ENCODE assay signal across 20 cellular contexts in the genomic region with DNA sequence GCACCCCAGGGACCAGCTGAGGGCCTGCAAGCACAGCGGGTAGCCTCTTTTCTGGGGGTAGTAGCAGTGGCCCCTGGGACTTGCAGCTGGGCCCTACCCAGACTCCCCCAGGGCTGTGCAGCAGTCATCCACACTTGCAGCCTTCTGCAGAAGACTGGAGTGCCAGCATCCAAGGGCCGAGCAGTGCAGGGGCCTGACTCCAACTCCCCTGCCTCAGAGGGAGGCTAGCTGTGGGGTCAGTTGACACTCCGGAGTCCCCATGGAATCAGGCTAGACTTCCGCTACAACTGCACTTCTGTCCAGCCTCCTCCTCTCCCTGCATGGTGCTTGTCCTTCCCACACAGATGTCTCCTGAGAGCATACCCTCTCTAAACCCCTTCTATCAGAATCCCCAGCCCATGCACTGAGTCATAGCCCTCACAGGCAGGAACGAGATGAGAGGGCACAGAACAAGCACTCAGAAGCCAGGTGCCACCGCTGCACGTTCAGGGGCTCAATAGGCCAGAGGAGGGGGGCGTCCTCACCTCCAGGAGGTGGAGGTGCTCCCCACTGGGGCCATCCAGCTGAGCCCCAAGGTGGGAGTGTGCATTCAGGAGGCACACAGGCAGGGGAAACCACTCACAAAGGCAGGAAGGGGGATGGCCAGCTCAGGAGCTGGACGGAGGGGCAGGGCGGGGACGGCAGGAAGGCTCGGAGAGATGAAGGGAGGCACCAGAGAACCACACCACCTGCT. TPM values are rescaled to one million over a fixed set of nuclear protein-coding genes. Genes with fewer than 3 reads are reported as not detected.
DNase-seq lines count a peak whose midpoint lies in the region; ATAC-seq and TF ChIP-seq lines count a peak whose summit lies in the region.
"Had no signal": no experiment of that assay in that cellular context is flagged by ENCODE, and none has a peak within 500 bp of the region (broad histone marks: within the 10 kb centered on the region; RNA-seq: fewer than 3 reads in every experiment).

No MANE protein-coding gene starts in this region.

- H3K9me2 ChIP-seq in PC-9 (ENCODE audit: insufficient read depth) = no peaks in the 10 kb centered on the region

- no peaks in the 10 kb centered on the region for H3K36me3 ChIP-seq in PC-9 (ENCODE audit: low read depth)
- H3K36me3 ChIP-seq: adrenal gland, uterus had no signal

- no peaks in the 10 kb centered on the region for H3K9me3 ChIP-seq in PC-9 (ENCODE audit: insufficient read depth, low read depth)
- H3K9me3 ChIP-seq: adrenal gland, uterus had no signal

- TF ChIP-seq CTCF in GM13976 (IDR thresholded peaks at IDR 0.05; ENCODE audit: borderline replicate concordance, control extremely low read depth, extremely low read depth, insufficient read depth, missing control alignments) (no peak), PC-9 (conservative IDR thresholded peaks at IDR 0.05) (no peak)

- H3K27me3 ChIP-seq in PC-9 (ENCODE audit: insufficient read depth, low read depth) = peaks cover 21% of the 10 kb centered on the region
- H3K27me3 ChIP-seq: adrenal gland, uterus had no signal

- no peak overlapping the region for H3K27ac ChIP-seq in PC-9
- H3K27ac ChIP-seq: adrenal gland, uterus had no signal

- POLR2A ChIA-PET in PC-9 (lab: Charles Lee; ENCODE audit: unreplicated experiment) = no interaction called here

- BruUV-seq in PC-9 (replicated peaks; lab: Mats Ljungman, UMichigan) = no TSS peak

- H3F3A ChIP-seq in PC-9 (ENCODE audit: insufficient read depth, low read depth) = no peaks in the 10 kb centered on the region

- intact Hi-C loops in posterior vena cava (cut with DNase I) (no loop called here), PC-9 (cut with micrococcal nuclease; ENCODE audit: unreplicated experiment) (loop anchor here (10.0 kb wide), 1 partner anchor 395 kb away; no protein-coding TSS in a partner anchor)

- no peak overlapping the region for H3K4me2 ChIP-seq in PC-9

- no peaks in the 10 kb centered on the region for H3K4me1 Mint-ChIP-seq in T-helper 2 cell treated with Interferon-gamma antibody and Interleukin-4, amounts not matched to agents 5 μg/mL and 100 μg/mL, for 36 hours (ENCODE audit: low read depth)

- H3K9me3 Mint-ChIP-seq in T-helper 2 cell treated with Interferon-gamma antibody and Interleukin-4, amounts not matched to agents 5 μg/mL and 100 μg/mL, for 36 hours = no peaks in the 10 kb centered on the region
- H3K9me3 Mint-ChIP-seq: dendritic cell treated with granulocyte-macrophage colony-stimulating factor and Interleukin-4, amounts not matched to agents 40 ng/mL and 50 ng/mL, for 4 days; natural killer cell treated with Interleukin-12 subunit alpha and Interleukin-12 subunit beta and Interleukin-15 and Interleukin-18, amount 100 ng/mL, for 72 hours; stimulated activated effector memory CD8-positive, alpha-beta T cell treated with anti-CD3 and anti-CD28 coated beads, Interleukin-12 subunit alpha, Interleukin-12 subunit beta, amount 100 ng/mL, for 72 hours had no signal

- no peaks in the 10 kb centered on the region for H3K79me2 ChIP-seq in PC-9 (ENCODE audit: low read depth)

- no peaks in the 10 kb centered on the region for H3K36me3 Mint-ChIP-seq in T-helper 2 cell treated with Interferon-gamma antibody and Interleukin-4, amounts not matched to agents 5 μg/mL and 100 μg/mL, for 36 hours (ENCODE audit: low read depth)
- H3K36me3 Mint-ChIP-seq: natural killer cell treated with Interleukin-12 subunit alpha and Interleukin-12 subunit beta and Interleukin-15 and Interleukin-18, amount 100 ng/mL, for 72 hours; stimulated activated effector memory CD8-positive, alpha-beta T cell treated with anti-CD3 and anti-CD28 coated beads, Interleukin-12 subunit alpha, Interleukin-12 subunit beta, amount 100 ng/mL, for 72 hours had no signal

- no peaks in the 10 kb centered on the region for H4K20me1 ChIP-seq in PC-9 (ENCODE audit: insufficient read depth)

- in situ Hi-C loops in GM13976 (cut with MboI; ENCODE audit: low sequenced_read_pairs, unreplicated experiment) = no loop called here

- CTCF ChIA-PET in PC-9 (lab: Charles Lee) = no interaction called here

- no peak overlapping the region for H3K4me3 Mint-ChIP-seq in T-helper 2 cell treated with Interferon-gamma antibody and Interleukin-4, amounts not matched to agents 5 μg/mL and 100 μg/mL, for 36 hours
- H3K4me3 Mint-ChIP-seq: dendritic cell treated with granulocyte-macrophage colony-stimulating factor and Interleukin-4, amounts not matched to agents 40 ng/mL and 50 ng/mL, for 4 days; natural killer cell treated with Interleukin-12 subunit alpha and Interleukin-12 subunit beta and Interleukin-15 and Interleukin-18, amount 100 ng/mL, for 72 hours; stimulated activated effector memory CD8-positive, alpha-beta T cell treated with anti-CD3 and anti-CD28 coated beads, Interleukin-12 subunit alpha, Interleukin-12 subunit beta, amount 100 ng/mL, for 72 hours had no signal

- no peak for ATAC-seq in GM19324 (IDR thresholded peaks at IDR 0.05; ENCODE audit: low FRiP score, unreplicated experiment)
- ATAC-seq: natural killer cell treated with Interleukin-12 subunit alpha and Interleukin-12 subunit beta and Interleukin-15 and Interleukin-18, amount 100 ng/mL, for 72 hours; stimulated activated effector memory CD8-positive, alpha-beta T cell treated with anti-CD3 and anti-CD28 coated beads, Interleukin-12 subunit alpha, Interleukin-12 subunit beta, amount 100 ng/mL, for 72 hours had no signal

- H3K4me1 ChIP-seq in PC-9 (replicated peaks; ENCODE audit: insufficient read depth) = 0 out of 2 replicates have a peak, but pooled peaks cover 7% of the 10 kb centered on the region
- H3K4me1 ChIP-seq: uterus had no signal

- no peak for DNase-seq in T-helper 2 cell treated with Interferon-gamma antibody and Interleukin-4, amounts not matched to agents 5 μg/mL and 100 μg/mL, for 36 hours (ENCODE audit: low spot score)
- DNase-seq in T-helper 2 cell (no peak), GM13976 (ENCODE audit: low spot score) (peak; percentile 28), dermis blood vessel endothelial cell (peak; percentile 15), posterior vena cava (ENCODE audit: low spot score) (peak; percentile 59), PC-9 (no peak), SKM-1 (lab: John Stamatoyannopoulos, UW; ENCODE audit: unreplicated experiment) (no peak)
- DNase-seq: activated CD8-positive, alpha-beta memory T cell treated with anti-CD3 and anti-CD28 coated beads, Interleukin-2, amount 50 U/mL, for 48 hours; activated gamma-delta T cell treated with Interleukin-2 at 50 U/mL for 16 hours; NCI-H1048; NCI-H2081 treated with DMSO at 0.1 percent for 48 hours; NCI-H510A; uterus had no signal

- H3K27me3 Mint-ChIP-seq in T-helper 2 cell treated with Interferon-gamma antibody and Interleukin-4, amounts not matched to agents 5 μg/mL and 100 μg/mL, for 36 hours (ENCODE audit: low read depth) = peaks cover 7% of the 10 kb centered on the region

- peak overlapping the region; percentile 10 for H3K27ac Mint-ChIP-seq in T-helper 2 cell treated with Interferon-gamma antibody and Interleukin-4, amounts not matched to agents 5 μg/mL and 100 μg/mL, for 36 hours
- H3K27ac Mint-ChIP-seq: dendritic cell treated with granulocyte-macrophage colony-stimulating factor and Interleukin-4, amounts not matched to agents 40 ng/mL and 50 ng/mL, for 4 days; natural killer cell treated with Interleukin-12 subunit alpha and Interleukin-12 subunit beta and Interleukin-15 and Interleukin-18, amount 100 ng/mL, for 72 hours; stimulated activated effector memory CD8-positive, alpha-beta T cell treated with anti-CD3 and anti-CD28 coated beads, Interleukin-12 subunit alpha, Interleukin-12 subunit beta, amount 100 ng/mL, for 72 hours had no signal

- no peak overlapping the region for H2AFZ ChIP-seq in PC-9

- no peak overlapping the region for H3K4me3 ChIP-seq in PC-9
- H3K4me3 ChIP-seq: adrenal gland, uterus had no signal

RNA-seq across cellular contexts. Expression of gene RASGEF1A, which starts 7.5 kb away (rescaled TPM):
- 0.17 and 0.51 TPM in 2 replicates for total RNA-seq in dermis blood vessel endothelial cell
- total RNA-seq in posterior vena cava = 1 to 10 TPM in 1 of 2 donors, under 1 TPM in 1; 0.81 to 1.1 TPM
- 15.4 and 23.9 TPM in 2 replicates for total RNA-seq in PC-9 (2021)
- total RNA-seq: A673, RPMI7951 had no signal

Comparison
In these comparisons a context has a peak if more than half of its experiments do, and no peak if none do; other contexts are left out.
1. DNase-seq: peak in GM13976 (single experiment), dermis blood vessel endothelial cell (single experiment) and posterior vena cava (single experiment); none in T-helper 2 cell treated with Interferon-gamma antibody and Interleukin-4, amounts not matched to agents 5 μg/mL and 100 μg/mL, for 36 hours (single experiment), T-helper 2 cell (0 of 5), PC-9 (0 of 2) and SKM-1 (single experiment).